In the genomic region with DNA sequence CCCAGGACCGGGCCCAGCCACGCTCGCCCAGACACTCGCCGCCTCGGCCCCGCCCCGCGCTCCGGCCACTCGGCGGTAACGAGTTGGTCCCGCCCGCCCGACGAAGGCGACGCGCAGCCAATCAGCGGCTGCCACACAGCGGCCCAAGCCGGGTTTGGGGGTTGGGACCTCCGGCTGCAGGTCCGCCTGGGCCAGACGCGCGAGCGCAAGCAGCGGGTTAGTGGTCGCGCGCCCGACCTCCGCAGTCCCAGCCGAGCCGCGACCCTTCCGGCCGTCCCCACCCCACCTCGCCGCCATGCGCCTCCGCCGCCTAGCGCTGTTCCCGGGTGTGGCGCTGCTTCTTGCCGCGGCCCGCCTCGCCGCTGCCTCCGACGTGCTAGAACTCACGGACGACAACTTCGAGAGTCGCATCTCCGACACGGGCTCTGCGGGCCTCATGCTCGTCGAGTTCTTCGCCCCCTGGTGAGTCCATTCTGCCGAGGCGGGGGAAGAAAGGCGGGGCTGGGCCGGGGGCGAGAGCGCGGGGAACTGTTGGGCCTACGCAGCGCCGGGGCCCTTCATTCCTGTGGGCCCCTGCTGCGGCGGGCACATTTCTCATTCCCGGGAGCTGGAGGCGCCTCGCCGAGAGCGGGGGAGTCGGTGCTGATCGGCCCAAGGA, we compare ENCODE assay signal across 1 cellular context.
A peak's percentile ranks its signal among the peaks of the same experiment; 100 is the strongest.
TF ChIP-seq lines count a peak whose summit lies in the region.
"Not testable (repeated sequence)": the region's sequence is repeated elsewhere in the genome, so short reads cannot be mapped to it uniquely, and the experiment has no call there.

A gene (plus strand): TSS at position 194 of the 658 bp plus-strand sequence. CDS start 102 bp downstream, at position 296.

TF ChIP-seq in HepG2, 621 proteins besides CTCF, POLR2A, EP300 and RAD21 (continued from another document and continues in another):
- TF ChIP-seq, protein P1, sequence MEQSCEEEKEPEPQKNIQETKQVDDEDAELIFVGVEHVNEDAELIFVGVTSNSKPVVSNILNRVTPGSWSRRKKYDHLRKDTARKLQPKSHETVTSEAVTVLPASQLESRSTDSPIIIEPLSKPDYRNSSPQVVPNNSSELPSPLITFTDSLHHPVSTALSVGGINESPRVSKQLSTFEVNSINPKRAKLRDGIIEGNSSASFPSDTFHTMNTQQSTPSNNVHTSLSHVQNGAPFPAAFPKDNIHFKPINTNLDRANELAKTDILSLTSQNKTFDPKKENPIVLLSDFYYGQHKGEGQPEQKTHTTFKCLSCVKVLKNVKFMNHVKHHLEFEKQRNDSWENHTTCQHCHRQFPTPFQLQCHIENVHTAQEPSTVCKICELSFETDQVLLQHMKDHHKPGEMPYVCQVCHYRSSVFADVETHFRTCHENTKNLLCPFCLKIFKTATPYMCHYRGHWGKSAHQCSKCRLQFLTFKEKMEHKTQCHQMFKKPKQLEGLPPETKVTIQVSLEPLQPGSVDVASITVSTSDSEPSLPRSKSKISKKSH (CRISPR knock-in tag; IDR thresholded peaks at IDR 0.05; ENCODE audit: borderline replicate concordance): 0 out of 2 replicates have a peak, but pooled peaks have one; percentile 41
- TF ChIP-seq, protein P2, sequence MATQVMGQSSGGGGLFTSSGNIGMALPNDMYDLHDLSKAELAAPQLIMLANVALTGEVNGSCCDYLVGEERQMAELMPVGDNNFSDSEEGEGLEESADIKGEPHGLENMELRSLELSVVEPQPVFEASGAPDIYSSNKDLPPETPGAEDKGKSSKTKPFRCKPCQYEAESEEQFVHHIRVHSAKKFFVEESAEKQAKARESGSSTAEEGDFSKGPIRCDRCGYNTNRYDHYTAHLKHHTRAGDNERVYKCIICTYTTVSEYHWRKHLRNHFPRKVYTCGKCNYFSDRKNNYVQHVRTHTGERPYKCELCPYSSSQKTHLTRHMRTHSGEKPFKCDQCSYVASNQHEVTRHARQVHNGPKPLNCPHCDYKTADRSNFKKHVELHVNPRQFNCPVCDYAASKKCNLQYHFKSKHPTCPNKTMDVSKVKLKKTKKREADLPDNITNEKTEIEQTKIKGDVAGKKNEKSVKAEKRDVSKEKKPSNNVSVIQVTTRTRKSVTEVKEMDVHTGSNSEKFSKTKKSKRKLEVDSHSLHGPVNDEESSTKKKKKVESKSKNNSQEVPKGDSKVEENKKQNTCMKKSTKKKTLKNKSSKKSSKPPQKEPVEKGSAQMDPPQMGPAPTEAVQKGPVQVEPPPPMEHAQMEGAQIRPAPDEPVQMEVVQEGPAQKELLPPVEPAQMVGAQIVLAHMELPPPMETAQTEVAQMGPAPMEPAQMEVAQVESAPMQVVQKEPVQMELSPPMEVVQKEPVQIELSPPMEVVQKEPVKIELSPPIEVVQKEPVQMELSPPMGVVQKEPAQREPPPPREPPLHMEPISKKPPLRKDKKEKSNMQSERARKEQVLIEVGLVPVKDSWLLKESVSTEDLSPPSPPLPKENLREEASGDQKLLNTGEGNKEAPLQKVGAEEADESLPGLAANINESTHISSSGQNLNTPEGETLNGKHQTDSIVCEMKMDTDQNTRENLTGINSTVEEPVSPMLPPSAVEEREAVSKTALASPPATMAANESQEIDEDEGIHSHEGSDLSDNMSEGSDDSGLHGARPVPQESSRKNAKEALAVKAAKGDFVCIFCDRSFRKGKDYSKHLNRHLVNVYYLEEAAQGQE (IDR thresholded peaks at IDR 0.05; ENCODE audit: borderline replicate concordance in 1 of 2, low read depth in 1 of 2, low read length in 2 of 2): 0 out of 4 replicates have a peak, but pooled peaks of 1 of the 2 experiments have one; percentile 40
- TF ChIP-seq ZNF776 (CRISPR knock-in tag; IDR thresholded peaks at IDR 0.05) (peak; percentile 90), ZNF224 (CRISPR knock-in tag; IDR thresholded peaks at IDR 0.05) (0 out of 2 replicates have a peak, but pooled peaks have one; percentile 60), NFYB (CRISPR knock-in tag; IDR thresholded peaks at IDR 0.05) (peak; percentile 86), DR1 (CRISPR knock-in tag; IDR thresholded peaks at IDR 0.05) (peak; percentile 96), POLR2G (IDR thresholded peaks at IDR 0.05; ENCODE audit: low read depth, low read length) (peak; percentile 96), ZIK1 (CRISPR knock-in tag; IDR thresholded peaks at IDR 0.05; ENCODE audit: borderline replicate concordance, low read depth) (0 out of 2 replicates have a peak, but pooled peaks have one; percentile 67), SP1 (CRISPR knock-in tag; IDR thresholded peaks at IDR 0.05) (peak; percentile 63), RFXAP (CRISPR knock-in tag; IDR thresholded peaks at IDR 0.05; ENCODE audit: borderline replicate concordance) (peak; percentile 78; the same call in 1 of the 2 replicates), SRY (CRISPR knock-in tag; IDR thresholded peaks at IDR 0.05) (peak; percentile 66; the same call in 1 of the 2 replicates), REL (CRISPR knock-in tag; conservative IDR thresholded peaks at IDR 0.05) (peak; percentile 86; the same call in 1 of the 2 replicates), POLR2AphosphoS2 (IDR thresholded peaks at IDR 0.05; ENCODE audit: low read depth, low read length) (peak; percentile 52; the same call in 1 of the 2 replicates), KMT2A (CRISPR knock-in tag; IDR thresholded peaks at IDR 0.05) (peak; percentile 82; the same call in 1 of the 2 replicates), NR2F6 (CRISPR knock-in tag; IDR thresholded peaks at IDR 0.05) (0 out of 2 replicates have a peak, but pooled peaks have one; percentile 20), PHF8 (CRISPR knock-in tag; IDR thresholded peaks at IDR 0.05) (peak; percentile 82), KAT8 (CRISPR knock-in tag; IDR thresholded peaks at IDR 0.05) (peak; percentile 54; the same call in 1 of the 2 replicates), ZNF225 (CRISPR knock-in tag; IDR thresholded peaks at IDR 0.05) (peak; percentile 74; the same call in 1 of the 2 replicates), NFKB2 (CRISPR knock-in tag; IDR thresholded peaks at IDR 0.05; ENCODE audit: borderline replicate concordance) (peak; percentile 36; the same call in 1 of the 2 replicates), TARDBP (CRISPR knock-in tag; IDR thresholded peaks at IDR 0.05) (peak; percentile 87; the same call in 1 of the 2 replicates), NKX3-1 (CRISPR knock-in tag; IDR thresholded peaks at IDR 0.05) (peak; percentile 20), MAFK (conservative IDR thresholded peaks at IDR 0.05 in 1 of 2, IDR thresholded peaks at IDR 0.05 in 1 of 2; ENCODE audit: low read length in 2 of 2) (peak in 1 of 2 experiments; percentile 7; a peak in 1 of 4 replicates), RARA (CRISPR knock-in tag; IDR thresholded peaks at IDR 0.05) (0 out of 2 replicates have a peak, but pooled peaks have one; percentile 24), EED (CRISPR knock-in tag; IDR thresholded peaks at IDR 0.05) (peak; percentile 25; the same call in 1 of the 2 replicates), SP4 (CRISPR knock-in tag; IDR thresholded peaks at IDR 0.05) (peak; percentile 80), DMAP1 (CRISPR knock-in tag; IDR thresholded peaks at IDR 0.05) (peak; percentile 94), CREB1 (IDR thresholded peaks at IDR 0.05) (peak; percentile 52; the same call in 1 of the 2 replicates), ZNF772 (CRISPR knock-in tag; IDR thresholded peaks at IDR 0.05) (peak; percentile 53; the same call in 1 of the 2 replicates), ZFY (CRISPR knock-in tag; IDR thresholded peaks at IDR 0.05) (peak; percentile 90), FOSL2 (CRISPR knock-in tag; IDR thresholded peaks at IDR 0.05) (0 out of 2 replicates have a peak, but pooled peaks have one; percentile 27), HOXA3 (CRISPR knock-in tag; IDR thresholded peaks at IDR 0.05) (peak; percentile 70), LCORL (CRISPR knock-in tag; IDR thresholded peaks at IDR 0.05) (peak; percentile 87), XBP1 (CRISPR knock-in tag; IDR thresholded peaks at IDR 0.05) (0 out of 2 replicates have a peak, but pooled peaks have one; percentile 70), ZNF556 (CRISPR knock-in tag; IDR thresholded peaks at IDR 0.05; ENCODE audit: borderline replicate concordance) (peak; percentile 68; the same call in 1 of the 2 replicates)
- TF ChIP-seq, protein P3, sequence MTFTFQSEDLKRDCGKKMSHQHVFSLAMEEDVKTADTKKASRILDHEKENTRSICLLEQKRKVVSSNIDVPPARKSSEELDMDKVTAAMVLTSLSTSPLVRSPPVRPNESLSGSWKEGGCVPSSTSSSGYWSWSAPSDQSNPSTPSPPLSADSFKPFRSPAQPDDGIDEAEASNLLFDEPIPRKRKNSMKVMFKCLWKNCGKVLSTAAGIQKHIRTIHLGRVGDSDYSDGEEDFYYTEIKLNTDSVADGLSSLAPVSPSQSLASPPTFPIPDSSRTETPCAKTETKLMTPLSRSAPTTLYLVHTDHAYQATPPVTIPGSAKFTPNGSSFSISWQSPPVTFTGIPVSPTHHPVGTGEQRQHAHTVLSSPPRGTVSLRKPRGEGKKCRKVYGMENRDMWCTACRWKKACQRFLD (CRISPR knock-in tag; IDR thresholded peaks at IDR 0.05; ENCODE audit: borderline replicate concordance): peak; percentile 91
- TF ChIP-seq SP1 (IDR thresholded peaks at IDR 0.05); NR2F6 (IDR thresholded peaks at IDR 0.05); CREB1 (CRISPR knock-in tag; IDR thresholded peaks at IDR 0.05); LCORL (IDR thresholded peaks at IDR 0.05): not testable (repeated sequence)
- TF ChIP-seq, protein P4, sequence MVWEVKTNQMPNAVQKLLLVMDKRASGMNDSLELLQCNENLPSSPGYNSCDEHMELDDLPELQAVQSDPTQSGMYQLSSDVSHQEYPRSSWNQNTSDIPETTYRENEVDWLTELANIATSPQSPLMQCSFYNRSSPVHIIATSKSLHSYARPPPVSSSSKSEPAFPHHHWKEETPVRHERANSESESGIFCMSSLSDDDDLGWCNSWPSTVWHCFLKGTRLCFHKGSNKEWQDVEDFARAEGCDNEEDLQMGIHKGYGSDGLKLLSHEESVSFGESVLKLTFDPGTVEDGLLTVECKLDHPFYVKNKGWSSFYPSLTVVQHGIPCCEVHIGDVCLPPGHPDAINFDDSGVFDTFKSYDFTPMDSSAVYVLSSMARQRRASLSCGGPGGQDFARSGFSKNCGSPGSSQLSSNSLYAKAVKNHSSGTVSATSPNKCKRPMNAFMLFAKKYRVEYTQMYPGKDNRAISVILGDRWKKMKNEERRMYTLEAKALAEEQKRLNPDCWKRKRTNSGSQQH (CRISPR knock-in tag; IDR thresholded peaks at IDR 0.05; ENCODE audit: low read depth): peak; percentile 32; the same call in 1 of the 2 replicates
- TF ChIP-seq, protein P5, sequence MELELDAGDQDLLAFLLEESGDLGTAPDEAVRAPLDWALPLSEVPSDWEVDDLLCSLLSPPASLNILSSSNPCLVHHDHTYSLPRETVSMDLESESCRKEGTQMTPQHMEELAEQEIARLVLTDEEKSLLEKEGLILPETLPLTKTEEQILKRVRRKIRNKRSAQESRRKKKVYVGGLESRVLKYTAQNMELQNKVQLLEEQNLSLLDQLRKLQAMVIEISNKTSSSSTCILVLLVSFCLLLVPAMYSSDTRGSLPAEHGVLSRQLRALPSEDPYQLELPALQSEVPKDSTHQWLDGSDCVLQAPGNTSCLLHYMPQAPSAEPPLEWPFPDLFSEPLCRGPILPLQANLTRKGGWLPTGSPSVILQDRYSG (CRISPR knock-in tag; IDR thresholded peaks at IDR 0.05): peak; percentile 45; the same call in 1 of the 2 replicates
- TF ChIP-seq, protein P6, sequence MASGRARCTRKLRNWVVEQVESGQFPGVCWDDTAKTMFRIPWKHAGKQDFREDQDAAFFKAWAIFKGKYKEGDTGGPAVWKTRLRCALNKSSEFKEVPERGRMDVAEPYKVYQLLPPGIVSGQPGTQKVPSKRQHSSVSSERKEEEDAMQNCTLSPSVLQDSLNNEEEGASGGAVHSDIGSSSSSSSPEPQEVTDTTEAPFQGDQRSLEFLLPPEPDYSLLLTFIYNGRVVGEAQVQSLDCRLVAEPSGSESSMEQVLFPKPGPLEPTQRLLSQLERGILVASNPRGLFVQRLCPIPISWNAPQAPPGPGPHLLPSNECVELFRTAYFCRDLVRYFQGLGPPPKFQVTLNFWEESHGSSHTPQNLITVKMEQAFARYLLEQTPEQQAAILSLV (CRISPR knock-in tag; IDR thresholded peaks at IDR 0.05; ENCODE audit: borderline replicate concordance): peak; percentile 76; the same call in 1 of the 2 replicates
- TF ChIP-seq, protein P7, sequence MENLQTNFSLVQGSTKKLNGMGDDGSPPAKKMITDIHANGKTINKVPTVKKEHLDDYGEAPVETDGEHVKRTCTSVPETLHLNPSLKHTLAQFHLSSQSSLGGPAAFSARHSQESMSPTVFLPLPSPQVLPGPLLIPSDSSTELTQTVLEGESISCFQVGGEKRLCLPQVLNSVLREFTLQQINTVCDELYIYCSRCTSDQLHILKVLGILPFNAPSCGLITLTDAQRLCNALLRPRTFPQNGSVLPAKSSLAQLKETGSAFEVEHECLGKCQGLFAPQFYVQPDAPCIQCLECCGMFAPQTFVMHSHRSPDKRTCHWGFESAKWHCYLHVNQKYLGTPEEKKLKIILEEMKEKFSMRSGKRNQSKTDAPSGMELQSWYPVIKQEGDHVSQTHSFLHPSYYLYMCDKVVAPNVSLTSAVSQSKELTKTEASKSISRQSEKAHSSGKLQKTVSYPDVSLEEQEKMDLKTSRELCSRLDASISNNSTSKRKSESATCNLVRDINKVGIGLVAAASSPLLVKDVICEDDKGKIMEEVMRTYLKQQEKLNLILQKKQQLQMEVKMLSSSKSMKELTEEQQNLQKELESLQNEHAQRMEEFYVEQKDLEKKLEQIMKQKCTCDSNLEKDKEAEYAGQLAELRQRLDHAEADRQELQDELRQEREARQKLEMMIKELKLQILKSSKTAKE (CRISPR knock-in tag; IDR thresholded peaks at IDR 0.05; ENCODE audit: borderline replicate concordance): peak; percentile 80; the same call in 1 of the 2 replicates
- TF ChIP-seq, protein P8, sequence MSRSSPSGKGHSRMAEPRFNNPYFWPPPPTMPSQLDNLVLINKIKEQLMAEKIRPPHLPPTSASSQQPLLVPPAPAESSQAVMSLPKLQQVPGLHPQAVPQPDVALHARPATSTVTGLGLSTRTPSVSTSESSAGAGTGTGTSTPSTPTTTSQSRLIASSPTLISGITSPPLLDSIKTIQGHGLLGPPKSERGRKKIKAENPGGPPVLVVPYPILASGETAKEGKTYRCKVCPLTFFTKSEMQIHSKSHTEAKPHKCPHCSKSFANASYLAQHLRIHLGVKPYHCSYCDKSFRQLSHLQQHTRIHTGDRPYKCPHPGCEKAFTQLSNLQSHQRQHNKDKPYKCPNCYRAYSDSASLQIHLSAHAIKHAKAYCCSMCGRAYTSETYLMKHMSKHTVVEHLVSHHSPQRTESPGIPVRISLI (CRISPR knock-in tag; IDR thresholded peaks at IDR 0.05; ENCODE audit: borderline replicate concordance): peak; percentile 59; the same call in 1 of the 2 replicates
- TF ChIP-seq, protein P9, sequence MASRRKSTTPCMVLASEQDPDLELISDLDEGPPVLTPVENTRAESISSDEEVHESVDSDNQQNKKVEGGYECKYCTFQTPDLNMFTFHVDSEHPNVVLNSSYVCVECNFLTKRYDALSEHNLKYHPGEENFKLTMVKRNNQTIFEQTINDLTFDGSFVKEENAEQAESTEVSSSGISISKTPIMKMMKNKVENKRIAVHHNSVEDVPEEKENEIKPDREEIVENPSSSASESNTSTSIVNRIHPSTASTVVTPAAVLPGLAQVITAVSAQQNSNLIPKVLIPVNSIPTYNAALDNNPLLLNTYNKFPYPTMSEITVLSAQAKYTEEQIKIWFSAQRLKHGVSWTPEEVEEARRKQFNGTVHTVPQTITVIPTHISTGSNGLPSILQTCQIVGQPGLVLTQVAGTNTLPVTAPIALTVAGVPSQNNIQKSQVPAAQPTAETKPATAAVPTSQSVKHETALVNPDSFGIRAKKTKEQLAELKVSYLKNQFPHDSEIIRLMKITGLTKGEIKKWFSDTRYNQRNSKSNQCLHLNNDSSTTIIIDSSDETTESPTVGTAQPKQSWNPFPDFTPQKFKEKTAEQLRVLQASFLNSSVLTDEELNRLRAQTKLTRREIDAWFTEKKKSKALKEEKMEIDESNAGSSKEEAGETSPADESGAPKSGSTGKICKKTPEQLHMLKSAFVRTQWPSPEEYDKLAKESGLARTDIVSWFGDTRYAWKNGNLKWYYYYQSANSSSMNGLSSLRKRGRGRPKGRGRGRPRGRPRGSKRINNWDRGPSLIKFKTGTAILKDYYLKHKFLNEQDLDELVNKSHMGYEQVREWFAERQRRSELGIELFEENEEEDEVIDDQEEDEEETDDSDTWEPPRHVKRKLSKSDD (CRISPR knock-in tag; IDR thresholded peaks at IDR 0.05; ENCODE audit: low read depth): peak; percentile 76
